In the genomic region with DNA sequence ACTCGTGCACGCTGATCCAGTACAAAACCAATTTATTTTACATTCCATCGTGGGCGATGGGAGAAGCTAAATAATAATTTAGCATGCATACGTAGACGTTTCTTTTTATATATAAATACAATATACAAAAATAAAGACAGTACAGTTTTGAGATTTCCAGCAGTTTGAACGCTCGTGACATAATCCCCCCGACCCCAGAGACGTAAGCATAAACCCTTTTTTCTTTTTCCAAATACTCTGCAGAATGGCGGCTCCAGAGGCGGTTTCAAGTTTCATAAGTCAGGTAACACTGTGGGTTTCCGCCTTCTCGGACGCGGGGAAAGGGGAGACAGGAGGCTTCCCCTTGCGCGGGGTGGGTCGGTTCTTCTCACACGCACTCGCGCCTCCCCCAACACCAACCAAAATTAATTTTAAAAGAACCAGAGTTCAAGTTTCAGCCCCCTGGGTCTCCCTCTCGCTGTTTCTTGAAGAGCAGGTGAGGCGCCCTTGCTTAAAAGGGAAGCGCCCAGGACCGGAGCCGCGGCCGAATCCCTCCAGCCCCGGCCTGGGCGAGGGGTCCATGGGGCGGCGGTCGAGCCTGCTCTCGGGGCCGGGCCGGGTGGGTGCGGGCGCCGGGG, we compare ENCODE assay signal across 1 cellular context.
TF ChIP-seq lines count a peak whose summit lies in the region.

No MANE protein-coding gene starts in this region.

TF ChIP-seq in H1, 55 proteins besides CTCF, POLR2A, EP300 and RAD21:
- TF ChIP-seq SIN3A (conservative IDR thresholded peaks at IDR 0.05 in 1 of 2, IDR thresholded peaks at IDR 0.05 in 1 of 2; ENCODE audit: low read depth in 1 of 2, low read length in 2 of 2) (no peak), BCL11A (IDR thresholded peaks at IDR 0.05; ENCODE audit: low read depth in 2 of 2, low read length in 2 of 2) (no peak), SP2 (IDR thresholded peaks at IDR 0.05; ENCODE audit: low read length) (no peak), BRCA1 (IDR thresholded peaks at IDR 0.05; ENCODE audit: low read depth, low read length) (no peak), BACH1 (IDR thresholded peaks at IDR 0.05; ENCODE audit: low read length) (no peak), JUND (IDR thresholded peaks at IDR 0.05; ENCODE audit: low read length) (no peak), CBX8 (IDR thresholded peaks at IDR 0.05; ENCODE audit: borderline replicate concordance, low read depth, low read length) (no peak; the same call in 1 of the 2 replicates), CEBPB (IDR thresholded peaks at IDR 0.05; ENCODE audit: low read depth, low read length) (no peak), NANOG (IDR thresholded peaks at IDR 0.05; ENCODE audit: insufficient read depth, low read depth, low read length, poor library complexity, severe bottlenecking) (no peak)
- TF ChIP-seq, protein P1, sequence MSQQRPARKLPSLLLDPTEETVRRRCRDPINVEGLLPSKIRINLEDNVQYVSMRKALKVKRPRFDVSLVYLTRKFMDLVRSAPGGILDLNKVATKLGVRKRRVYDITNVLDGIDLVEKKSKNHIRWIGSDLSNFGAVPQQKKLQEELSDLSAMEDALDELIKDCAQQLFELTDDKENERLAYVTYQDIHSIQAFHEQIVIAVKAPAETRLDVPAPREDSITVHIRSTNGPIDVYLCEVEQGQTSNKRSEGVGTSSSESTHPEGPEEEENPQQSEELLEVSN (IDR thresholded peaks at IDR 0.05) = no peak
